19 cellular contexts compared by ENCODE assay signal in the genomic region with DNA sequence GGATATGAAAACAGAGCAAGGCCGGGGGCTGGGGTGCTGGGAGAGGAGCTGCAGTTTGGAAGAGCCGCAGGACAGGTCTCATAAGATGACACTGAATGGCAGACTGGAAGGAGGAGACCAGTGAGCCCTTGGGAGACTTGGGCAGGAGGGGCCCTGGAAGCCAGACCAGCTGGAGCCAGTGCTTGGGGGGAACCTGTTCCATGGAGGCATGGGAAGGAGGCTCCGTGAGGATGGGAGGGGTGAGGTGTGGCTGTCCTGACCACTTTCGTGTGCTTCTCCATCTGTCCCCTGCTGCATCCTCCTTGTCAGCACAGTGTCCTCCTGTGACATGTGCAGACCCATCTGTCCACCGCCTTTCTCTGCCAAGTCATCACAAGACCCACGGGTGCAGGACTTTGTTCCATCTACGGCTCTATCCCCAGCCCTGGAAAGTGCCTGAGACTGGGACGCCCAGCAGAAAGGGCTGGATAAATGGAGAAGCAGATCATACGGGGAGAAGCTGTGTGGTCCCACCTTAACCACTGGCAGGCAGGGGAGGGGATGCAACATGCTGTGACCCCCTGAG.
"Had no signal": no experiment of that assay in that cellular context is flagged by ENCODE, and none has a peak within 500 bp of the region (broad histone marks: within the 10 kb centered on the region; RNA-seq: fewer than 3 reads in every experiment).

No MANE protein-coding gene starts in this region.

- H3K27ac Mint-ChIP-seq: activated naive CD8-positive, alpha-beta T cell; activated T-helper 1 cell treated with anti-CD3 and anti-CD28 coated beads, Interleukin-12 subunit alpha, Interleukin-12 subunit beta, Interleukin-2, Interleukin-4 antibody, amounts not matched to agents 30 ng/mL and 10 ng/mL and 1 ng/mL, durations not matched to agents 14 hours and 24 hours and 36 hours; stimulated activated effector memory CD8-positive, alpha-beta T cell treated with anti-CD3 and anti-CD28 coated beads, Interleukin-12 subunit alpha, Interleukin-12 subunit beta, amount 100 ng/mL, for 72 hours; T-helper 1 cell treated with Interleukin-12 subunit alpha and Interleukin-12 subunit beta and Interleukin-4 antibody, amounts not matched to agents 30 μg/mL and 1 μg/mL, for 36 hours had no signal

- H3K27me3 Mint-ChIP-seq: activated naive CD8-positive, alpha-beta T cell had no signal

- H3K27me3 ChIP-seq: body of pancreas, sigmoid colon, stomach, vagina had no signal

- DNase-seq: activated CD4-positive, alpha-beta T cell treated with anti-CD3 and anti-CD28 coated beads, Interleukin-2, amount 50 U/mL, for 4 hours; amniotic stem cell; body of pancreas; cortex of kidney; effector CD4-positive, alpha-beta T cell; left cardiac atrium; lower lobe of right lung; nephron progenitor cell; occipital lobe; sigmoid colon; stimulated activated CD4-positive, alpha-beta T cell treated with anti-CD3 and anti-CD28 coated beads, Interleukin-4, amount 100 ng/mL, for 24 hours; stomach; trophoblast cell had no signal

- H3K27ac ChIP-seq: lower lobe of right lung had no signal

- H3K4me3 ChIP-seq: body of pancreas, lower lobe of right lung, sigmoid colon, stomach, vagina had no signal

- H3K9me3 ChIP-seq: body of pancreas, lower lobe of right lung, sigmoid colon, stomach, vagina had no signal

- H3K4me3 Mint-ChIP-seq: activated naive CD8-positive, alpha-beta T cell; activated T-helper 1 cell treated with anti-CD3 and anti-CD28 coated beads, Interleukin-12 subunit alpha, Interleukin-12 subunit beta, Interleukin-2, Interleukin-4 antibody, amounts not matched to agents 30 ng/mL and 10 ng/mL and 1 ng/mL, durations not matched to agents 14 hours and 24 hours and 36 hours; nephron progenitor cell; stimulated activated effector memory CD8-positive, alpha-beta T cell treated with anti-CD3 and anti-CD28 coated beads, Interleukin-12 subunit alpha, Interleukin-12 subunit beta, amount 100 ng/mL, for 72 hours; T-helper 1 cell treated with Interleukin-12 subunit alpha and Interleukin-12 subunit beta and Interleukin-4 antibody, amounts not matched to agents 30 μg/mL and 1 μg/mL, for 36 hours had no signal

- H3K36me3 Mint-ChIP-seq: stimulated activated effector memory CD8-positive, alpha-beta T cell treated with anti-CD3 and anti-CD28 coated beads, Interleukin-12 subunit alpha, Interleukin-12 subunit beta, amount 100 ng/mL, for 72 hours had no signal

- H3K9me3 Mint-ChIP-seq: activated T-helper 1 cell treated with anti-CD3 and anti-CD28 coated beads, Interleukin-12 subunit alpha, Interleukin-12 subunit beta, Interleukin-2, Interleukin-4 antibody, amounts not matched to agents 30 ng/mL and 10 ng/mL and 1 ng/mL, durations not matched to agents 14 hours and 24 hours and 36 hours; nephron progenitor cell; T-helper 1 cell treated with Interleukin-12 subunit alpha and Interleukin-12 subunit beta and Interleukin-4 antibody, amounts not matched to agents 30 μg/mL and 1 μg/mL, for 36 hours had no signal

- ATAC-seq: body of pancreas, esophagus mucosa had no signal
